Comparison of ENCODE assay signal across 9 cellular contexts in the genomic region with DNA sequence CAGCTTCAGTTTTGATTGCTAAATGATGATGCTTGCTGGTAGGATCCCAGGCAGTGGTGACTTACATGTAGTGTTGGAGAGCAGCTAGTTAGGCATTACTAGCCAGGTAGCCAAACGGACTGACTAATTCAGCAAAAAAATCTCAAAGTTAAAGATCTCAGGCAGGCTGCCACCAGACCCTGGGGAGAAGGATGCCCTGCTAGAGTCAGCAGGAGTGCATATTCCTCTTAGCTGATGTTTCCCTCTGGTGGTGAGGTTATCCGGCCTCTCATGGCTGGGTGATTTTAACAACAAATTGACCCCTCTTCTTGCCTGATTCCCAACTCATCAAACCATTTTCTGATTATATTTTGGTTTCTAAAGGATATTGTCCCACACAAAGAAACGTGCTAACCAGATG. TPM values are rescaled to one million over a fixed set of nuclear protein-coding genes. Genes with fewer than 3 reads are reported as not detected.
A peak's percentile ranks its signal among the peaks of the same experiment; 100 is the strongest.
DNase-seq lines count a peak whose midpoint lies in the region; ATAC-seq and TF ChIP-seq lines count a peak whose summit lies in the region.
"Had no signal": no experiment of that assay in that cellular context is flagged by ENCODE, and none has a peak within 500 bp of the region (broad histone marks: within the 10 kb centered on the region; RNA-seq: fewer than 3 reads in every experiment).

No MANE protein-coding gene starts in this region.

- ATAC-seq in omental fat pad (ENCODE audit: low FRiP score) = no peak
- ATAC-seq in GM19452 (IDR thresholded peaks at IDR 0.05; ENCODE audit: unreplicated experiment) = no peak

- H3K27ac ChIP-seq in angular gyrus (ENCODE audit: low read depth, low read length) (peak overlapping the region; percentile 24), muscle layer of duodenum (ENCODE audit: low read length) (peak overlapping the region; percentile 27)

- no peak for TF ChIP-seq CTCF in omental fat pad (IDR thresholded peaks at IDR 0.05)

- peaks cover 10 to 54% of the 10 kb centered on the region in 2 donors for H3K4me1 ChIP-seq in muscle layer of duodenum (ENCODE audit: control insufficient read depth in 1 of 2, insufficient read depth in 2 of 2, low read length in 2 of 2)

- no peak overlapping the region for H3K4me3 ChIP-seq in muscle layer of duodenum (ENCODE audit: low read depth in 1 of 2, low read length in 2 of 2)

- no peaks in the 10 kb centered on the region for H3K9me3 ChIP-seq in muscle layer of duodenum (ENCODE audit: control insufficient read depth in 1 of 2, low read length in 2 of 2)

- H3K36me3 ChIP-seq in muscle layer of duodenum (ENCODE audit: control insufficient read depth in 1 of 2, insufficient read depth in 2 of 2, low read length in 2 of 2) = peaks cover 3 to 23% of the 10 kb centered on the region in 2 donors

- peak; percentile 24 for DNase-seq in ELR (ENCODE audit: low read depth)
- DNase-seq in omental fat pad (ENCODE audit: low spot score) = no peak
- no peak for DNase-seq in NOMO-1 treated with DMSO at 0.1 percent for 48 hours (lab: John Stamatoyannopoulos, UW; ENCODE audit: unreplicated experiment)
- DNase-seq: DND-41, NCI-H1436 treated with DMSO at 0.1 percent for 48 hours had no signal

- H3K27me3 ChIP-seq in muscle layer of duodenum (ENCODE audit: low read depth, low read length) = no peaks in the 10 kb centered on the region

RNA-seq across cellular contexts. Expression of a gene that starts 2.8 kb away (rescaled TPM):
- total RNA-seq in omental fat pad = 10 to 100 TPM in 1 of 4 donors, 1 to 10 TPM in 3; 3.0 to 15.8 (median 7.1) TPM

RNA-seq across cellular contexts. Expression of a gene that starts 9.5 kb away (rescaled TPM):
- 10 to 100 TPM in 1 of 4 donors, 1 to 10 TPM in 3; 7.7 to 13.0 (median 8.4) TPM for total RNA-seq in omental fat pad

RNA-seq across cellular contexts. Expression of a gene that starts 10.4 kb away (rescaled TPM):
- not detected for total RNA-seq in omental fat pad
- total RNA-seq: urinary bladder had no signal

RNA-seq across cellular contexts. Expression of a gene that starts 14.6 kb away (rescaled TPM):
- total RNA-seq in omental fat pad = not detected

RNA-seq across cellular contexts. Expression of a gene that starts 40.9 kb away (rescaled TPM):
- total RNA-seq in omental fat pad = 10 to 100 TPM; 58.2 to 78.4 (median 59.2) TPM
